Comparison of ENCODE assay signal across 19 cellular contexts in the genomic region with DNA sequence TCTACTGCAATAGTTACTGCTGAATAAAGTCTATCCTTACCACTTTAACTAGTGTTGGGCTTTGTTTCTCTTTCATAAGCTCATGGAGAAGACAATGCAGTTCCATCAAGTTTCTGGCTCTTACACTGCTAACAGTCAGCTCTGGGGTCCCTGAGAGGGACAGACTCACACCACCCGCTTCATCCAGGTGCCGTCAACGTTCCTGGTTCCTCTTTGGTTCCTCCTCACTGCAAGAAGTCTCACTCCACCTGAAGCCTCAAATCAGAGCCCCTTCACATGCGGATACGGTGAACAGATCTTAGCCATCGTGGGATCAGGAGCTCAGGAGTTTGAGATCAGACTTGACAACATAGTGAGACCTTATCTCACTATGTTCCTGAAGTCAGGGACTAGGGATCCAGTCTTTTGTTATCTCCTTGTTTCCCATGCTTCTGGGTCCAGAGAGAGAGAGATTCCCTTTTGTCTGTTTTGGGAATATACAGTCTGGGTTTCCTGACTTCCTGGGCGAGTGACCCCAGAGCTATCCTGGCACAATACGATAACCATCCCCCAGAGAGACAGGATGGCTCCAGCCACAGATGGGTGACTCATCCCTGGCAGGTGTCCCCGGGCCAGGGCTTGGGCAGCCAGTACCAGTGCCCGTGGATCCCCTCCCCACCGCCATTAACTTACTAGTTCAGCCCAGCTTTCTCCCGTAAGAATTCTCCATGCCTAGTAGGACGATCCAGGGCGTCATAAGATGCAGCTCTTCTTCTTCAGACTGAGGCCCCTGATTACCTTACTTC. TPM values are rescaled to one million over a fixed set of nuclear protein-coding genes. Genes with fewer than 3 reads are reported as not detected.
DNase-seq lines count a peak whose midpoint lies in the region; ATAC-seq and TF ChIP-seq lines count a peak whose summit lies in the region.
"Had no signal": no experiment of that assay in that cellular context is flagged by ENCODE, and none has a peak within 500 bp of the region (broad histone marks: within the 10 kb centered on the region; RNA-seq: fewer than 3 reads in every experiment).

No MANE protein-coding gene starts in this region.

- H3K9ac ChIP-seq in endodermal cell (ENCODE audit: extremely low read depth, low read length, poor library complexity, severe bottlenecking) (no peak overlapping the region), H9 (ENCODE audit: extremely low read depth, insufficient read length, low read length) (no peak overlapping the region)

- no peak overlapping the region for H2AK5ac ChIP-seq in H9 (ENCODE audit: insufficient read length, low read length)

- H3K9me3 Mint-ChIP-seq in endodermal cell, result peaks cover 6% of the 10 kb centered on the region
- H3K9me3 Mint-ChIP-seq in type B pancreatic cell, result peaks cover 11% of the 10 kb centered on the region
- H3K9me3 Mint-ChIP-seq in H9, result peaks cover 3 to 7% of the 10 kb centered on the region in 2 experiments; a peak in 4 of 5 replicates
- H3K9me3 Mint-ChIP-seq: CD4-positive, alpha-beta T cell had no signal

- no peak overlapping the region for H3T11ph ChIP-seq in H9 (ENCODE audit: low read length)

- H2BK20ac ChIP-seq in H9 (ENCODE audit: low read depth, low read length, poor library complexity, severe bottlenecking), result no peak overlapping the region

- no peak overlapping the region for H2AFZ ChIP-seq in H9 (ENCODE audit: low read length)

- no peaks in the 10 kb centered on the region for H3K23me2 ChIP-seq in H9 (ENCODE audit: insufficient read length, low read depth, low read length, poor library complexity, severe bottlenecking)

- H3K4ac ChIP-seq in H9 (ENCODE audit: low read depth, low read length), result no peak overlapping the region

- H3K4me1 Mint-ChIP-seq in endodermal cell (peaks cover 26% of the 10 kb centered on the region), type B pancreatic cell (ENCODE audit: unreplicated experiment) (peaks cover 40% of the 10 kb centered on the region), H9 (peaks cover 15 to 19% of the 10 kb centered on the region in 2 experiments)

- H3K14ac ChIP-seq in H9 (ENCODE audit: insufficient read depth, low read length), result no peak overlapping the region; the same call in 1 of the 2 replicates

- no peak overlapping the region for H3K4me2 ChIP-seq in H9 (ENCODE audit: insufficient read depth, insufficient read length, low read length)

- no peaks in the 10 kb centered on the region for H4K20me1 ChIP-seq in H9 (ENCODE audit: control insufficient read depth, insufficient read depth, insufficient read length)

- H3K9me3 ChIP-seq in endodermal cell (ENCODE audit: control insufficient read depth, low read length) (no peaks in the 10 kb centered on the region), H9 (ENCODE audit: control insufficient read depth, low read depth, low read length) (no peaks in the 10 kb centered on the region)
- H3K9me3 ChIP-seq: BE2C, SJSA1 had no signal

- peak; percentile 4 for DNase-seq in NCI-H146 (lab: John Stamatoyannopoulos, UW)
- no peak for DNase-seq in NCI-H146 treated with DMSO at 0.1 percent for 48 hours (lab: John Stamatoyannopoulos, UW; ENCODE audit: unreplicated experiment)
- peak; percentile 64 for DNase-seq in NCI-H2196 (lab: John Stamatoyannopoulos, UW; ENCODE audit: unreplicated experiment)
- DNase-seq in endodermal cell, result peak; percentile 35
- no peak for DNase-seq in type B pancreatic cell (ENCODE audit: extremely low spot score, unreplicated experiment)
- DNase-seq in activated naive CD4-positive, alpha-beta T cell treated with Interleukin-2 at 50 U/mL for 16 hours, result no peak
- no peak for DNase-seq in H9
- DNase-seq: 8988T; BE2C; CD4-positive, alpha-beta T cell; GOT3; MV-4-11; NCI-H187 treated with DMSO at 0.1 percent for 48 hours; NCI-H2171 treated with DMSO at 0.1 percent for 48 hours had no signal

- H2BK120ac ChIP-seq in H9 (ENCODE audit: low read depth, low read length, poor library complexity, severe bottlenecking), result no peak overlapping the region

- H3K4me1 ChIP-seq in endodermal cell (ENCODE audit: control insufficient read depth, insufficient read depth, low read length) (peaks cover 16% of the 10 kb centered on the region), H9 (ENCODE audit: insufficient read depth, low read length) (peaks cover 5% of the 10 kb centered on the region; the same call in 1 of the 2 replicates)
- H3K4me1 ChIP-seq: BE2C, SJSA1 had no signal

- H3K27ac Mint-ChIP-seq in endodermal cell (peak overlapping the region; percentile 62), type B pancreatic cell (peak overlapping the region; percentile 34), H9 (no peak overlapping the region)
- H3K27ac Mint-ChIP-seq: CD4-positive, alpha-beta T cell had no signal

- no peaks in the 10 kb centered on the region for H3K27me3 ChIP-seq in endodermal cell (ENCODE audit: control insufficient read depth, insufficient read depth, low read length, poor library complexity, severe bottlenecking)
- H3K27me3 ChIP-seq in H9 (ENCODE audit: insufficient read depth, low read length), result no peaks in the 10 kb centered on the region
- H3K27me3 ChIP-seq: BE2C, SJSA1 had no signal

- no peak overlapping the region for H3K4me3 ChIP-seq in endodermal cell (ENCODE audit: low read length)
- H3K4me3 ChIP-seq: K562, SJSA1 had no signal

- H3K27me3 Mint-ChIP-seq in endodermal cell (ENCODE audit: insufficient read depth) (peaks cover 29% of the 10 kb centered on the region), type B pancreatic cell (peaks cover 3% of the 10 kb centered on the region), H9 (ENCODE audit: low read depth) (no peaks in the 10 kb centered on the region; the same call in 1 of the 2 replicates)
- H3K27me3 Mint-ChIP-seq: CD4-positive, alpha-beta T cell had no signal

- no peaks in the 10 kb centered on the region for H3K36me3 Mint-ChIP-seq in endodermal cell (ENCODE audit: low read depth)
- peaks cover 3% of the 10 kb centered on the region for H3K36me3 Mint-ChIP-seq in type B pancreatic cell
- H3K36me3 Mint-ChIP-seq in H9 (ENCODE audit: insufficient read depth in 1 of 3, low read depth in 3 of 3), result peaks cover 0 to 7% (median 0%) of the 10 kb centered on the region in 3 experiments; a peak in 3 of 7 replicates

- TF ChIP-seq CTCF in endodermal cell (conservative IDR thresholded peaks at IDR 0.05) (no peak), type B pancreatic cell (conservative IDR thresholded peaks at IDR 0.05) (no peak), H9 (conservative IDR thresholded peaks at IDR 0.05) (no peak)

- H4K5ac ChIP-seq in H9 (ENCODE audit: insufficient read length, low read depth, low read length), result no peak overlapping the region

- WGBS in endodermal cell (ENCODE audit: insufficient coverage in 1 of 2, insufficient read length in 1 of 2), 2 experiments, result 93 to 98% methylated on average over 8 to 14 of the region's 14 CpGs
- no CpG with 5 or more reads among the region's 14 CpGs for WGBS in H9 (ENCODE audit: extremely low coverage, insufficient read length, low lambda C conversion rate)

- no peak overlapping the region for H4K91ac ChIP-seq in H9 (ENCODE audit: insufficient read length, low read depth, low read length)

- no peaks in the 10 kb centered on the region for H3K36me3 ChIP-seq in endodermal cell (ENCODE audit: control insufficient read depth, insufficient read depth, low read length)
- H3K36me3 ChIP-seq: BE2C, SJSA1 had no signal

- H3K4me3 Mint-ChIP-seq in endodermal cell (no peak overlapping the region), type B pancreatic cell (no peak overlapping the region), H9 (no peak overlapping the region)
- H3K4me3 Mint-ChIP-seq: CD4-positive, alpha-beta T cell had no signal

- H3K18ac ChIP-seq in H9 (ENCODE audit: insufficient read length, low read depth, low read length), result no peak overlapping the region

- H2BK5ac ChIP-seq in H9 (ENCODE audit: insufficient read length, low read length), result no peak overlapping the region

- H3K79me1 ChIP-seq in H9 (ENCODE audit: insufficient read depth, low read depth, low read length, poor library complexity, severe bottlenecking), result no peaks in the 10 kb centered on the region

- no peak overlapping the region for H4K8ac ChIP-seq in H9 (replicated peaks; ENCODE audit: insufficient read length, low read depth, low read length)

- no peak for ATAC-seq in GM18520 (IDR thresholded peaks at IDR 0.05; ENCODE audit: unreplicated experiment)
- ATAC-seq: K562 had no signal

- no peak overlapping the region for H3K27ac ChIP-seq in endodermal cell (ENCODE audit: low read depth, low read length)
- H3K27ac ChIP-seq in H9 (ENCODE audit: insufficient read length, low read depth, low read length), result no peak overlapping the region
- H3K27ac ChIP-seq: RWPE1, SJSA1 had no signal

- H3K56ac ChIP-seq in H9 (ENCODE audit: insufficient read length, low read depth, low read length), result no peak overlapping the region

- H2BK12ac ChIP-seq in H9 (ENCODE audit: insufficient read length, low read depth, low read length), result no peak overlapping the region

- H2BK15ac ChIP-seq in H9 (ENCODE audit: low read depth, low read length), result no peak overlapping the region

- no peak overlapping the region for H3K23ac ChIP-seq in H9 (ENCODE audit: insufficient read length, low read depth, low read length)

- H3K79me2 ChIP-seq in H9 (ENCODE audit: insufficient read depth, low read length), result no peaks in the 10 kb centered on the region

RNA-seq across cellular contexts. Expression of a gene that starts 14.3 kb away (rescaled TPM):
- total RNA-seq in endodermal cell, result under 1 TPM in 1 of 2 donors, not detected in 1; 0.44 TPM
- 2.1 TPM for polyA plus RNA-seq in endodermal cell (2013, experiment 1 of 2)
- polyA plus RNA-seq in endodermal cell (2013, experiment 2 of 2), result 2.8 TPM
- 20.3 and 31.0 TPM in 2 replicates for total RNA-seq in type B pancreatic cell (ENCODE audit: low replicate concordance)
- 0.59 and 0.77 TPM in 2 replicates for total RNA-seq in H9 (2021)
- total RNA-seq: CD4-positive, alpha-beta T cell; K562; NCI-H460; SJSA1 had no signal
- polyA plus RNA-seq: K562 had no signal

Comparison
In these comparisons a context has a peak if more than half of its experiments do, and no peak if none do; other contexts are left out.
1. DNase-seq: peak in NCI-H146 (single experiment), NCI-H2196 (single experiment) and endodermal cell (single experiment); none in NCI-H146 treated with DMSO at 0.1 percent for 48 hours (single experiment), type B pancreatic cell (single experiment), activated naive CD4-positive, alpha-beta T cell treated with Interleukin-2 at 50 U/mL for 16 hours (single experiment) and H9 (single experiment).
2. H3K27ac Mint-ChIP-seq: peak in endodermal cell (single experiment) and type B pancreatic cell (single experiment); none in H9 (0 of 3).
3. RNA of a gene that starts 14.3 kb away (total RNA-seq): 20.3 to 31.0 TPM in type B pancreatic cell; 0.59 to 0.77 TPM in H9 and 0.44 TPM in endodermal cell; every median in the first group is over 10 times any median in the second.